ENCODE assay signal across 31 cellular contexts in genomic region chr19:42652021-42652420, GRCh38. TPM values are rescaled to one million over a fixed set of nuclear protein-coding genes. Genes with fewer than 3 reads are reported as not detected.
"Had no signal": no experiment of that assay in that cellular context is flagged by ENCODE, and none has a peak within 500 bp of the region (broad histone marks: within the 10 kb centered on the region; RNA-seq: fewer than 3 reads in every experiment).

No MANE protein-coding gene starts in this region.

- H3K27ac ChIP-seq: stomach, suprapubic skin, testis, thoracic aorta, thyroid gland, tibial artery, tibial nerve, transverse colon, upper lobe of left lung, upper lobe of right lung, uterus, vagina had no signal

- H3K4me3 ChIP-seq: stomach, suprapubic skin, testis, thoracic aorta, thyroid gland, tibial artery, tibial nerve, transverse colon, upper lobe of left lung, upper lobe of right lung, uterus, vagina had no signal

- H3K4me1 Mint-ChIP-seq: stimulated activated effector memory CD8-positive, alpha-beta T cell treated with anti-CD3 and anti-CD28 coated beads, Interleukin-12 subunit alpha, Interleukin-12 subunit beta, amount 100 ng/mL, for 72 hours; stimulated activated memory B cell treated with anti-CD40 and anti-IgM and Interleukin-4, amounts not matched to agents 10 μg/mL and 1 μg/mL and 100 μg/mL, for 72 hours; stimulated activated naive B cell treated with anti-CD40 and anti-IgM and Interleukin-4, amounts not matched to agents 10 μg/mL and 1 μg/mL and 100 μg/mL, for 72 hours; stimulated activated naive CD8-positive, alpha-beta T cell treated with anti-CD3 and anti-CD28 coated beads, Interleukin-15, amount 100 ng/mL, for 72 hours had no signal

- H3K4me1 ChIP-seq: suprapubic skin, testis, thyroid gland, tibial nerve, transverse colon, upper lobe of left lung, upper lobe of right lung, uterus, vagina had no signal

- H3K9me3 ChIP-seq: stomach, suprapubic skin, testis, thoracic aorta, thyroid gland, tibial artery, tibial nerve, transverse colon, upper lobe of left lung, upper lobe of right lung, uterus, vagina had no signal

- H3K27ac Mint-ChIP-seq: stimulated activated memory B cell treated with anti-CD40 and anti-IgM and Interleukin-4, amounts not matched to agents 10 μg/mL and 1 μg/mL and 100 μg/mL, for 72 hours; stimulated activated naive B cell treated with anti-CD40 and anti-IgM and Interleukin-4, amounts not matched to agents 10 μg/mL and 1 μg/mL and 100 μg/mL, for 72 hours; stimulated activated naive CD8-positive, alpha-beta T cell treated with anti-CD3 and anti-CD28 coated beads, Interleukin-15, amount 100 ng/mL, for 72 hours; stimulated activated naive CD8-positive, alpha-beta T cell treated with anti-CD3 and anti-CD28 coated beads, Interleukin-15, Interleukin-2, amounts not matched to agents 100 ng/mL and 50 ng/mL, for 24 hours; type B pancreatic cell had no signal

- DNase-seq: stimulated activated CD4-positive, alpha-beta T cell treated with anti-CD3 and anti-CD28 coated beads, Interleukin-2, amount 100 ng/mL, for 48 hours; stimulated activated CD4-positive, alpha-beta T cell treated with anti-CD3 and anti-CD28 coated beads, Interleukin-4, amount 100 ng/mL, for 1 hour; stimulated activated CD4-positive, alpha-beta T cell treated with anti-CD3 and anti-CD28 coated beads, Interleukin-4, amount 100 ng/mL, for 24 hours; stimulated activated CD4-positive, alpha-beta T cell treated with anti-CD3 and anti-CD28 coated beads, Interleukin-4, amount 100 ng/mL, for 4 hours; stimulated activated CD8-positive, alpha-beta memory T cell treated with anti-CD3 and anti-CD28 coated beads, Interleukin-4, amount 100 ng/mL, for 48 hours; stimulated activated naive B cell treated with anti-CD40 and anti-IgM and Interleukin-4, amounts not matched to agents 10 μg/mL and 1 μg/mL and 100 μg/mL, for 72 hours; stimulated activated naive CD4-positive, alpha-beta T cell; stimulated activated naive CD4-positive, alpha-beta T cell treated with Interleukin-2 at 50 U/mL for 16 hours; stimulated activated naive CD8-positive, alpha-beta T cell treated with anti-CD3 and anti-CD28 coated beads, Interleukin-15, amount 100 ng/mL, for 72 hours; stimulated activated naive CD8-positive, alpha-beta T cell treated with anti-CD3 and anti-CD28 coated beads, Interleukin-15, Interleukin-2, amounts not matched to agents 100 U/mL and 50 U/mL, for 24 hours; stomach; substantia nigra; testis; thyroid gland; tibial artery; transverse colon; trophoblast cell; upper lobe of right lung; uterus had no signal

- H3K36me3 Mint-ChIP-seq: stimulated activated effector memory CD8-positive, alpha-beta T cell treated with anti-CD3 and anti-CD28 coated beads, Interleukin-12 subunit alpha, Interleukin-12 subunit beta, amount 100 ng/mL, for 72 hours; stimulated activated memory B cell treated with anti-CD40 and anti-IgM and Interleukin-4, amounts not matched to agents 10 μg/mL and 1 μg/mL and 100 μg/mL, for 72 hours; stimulated activated naive B cell treated with anti-CD40 and anti-IgM and Interleukin-4, amounts not matched to agents 10 μg/mL and 1 μg/mL and 100 μg/mL, for 72 hours; type B pancreatic cell had no signal

- H3K36me3 ChIP-seq: stomach, suprapubic skin, thoracic aorta, thyroid gland, tibial artery, tibial nerve, transverse colon, upper lobe of left lung, upper lobe of right lung, uterus, vagina had no signal

- H3K4me3 Mint-ChIP-seq: stimulated activated effector memory CD8-positive, alpha-beta T cell treated with anti-CD3 and anti-CD28 coated beads, Interleukin-12 subunit alpha, Interleukin-12 subunit beta, amount 100 ng/mL, for 72 hours; stimulated activated memory B cell treated with anti-CD40 and anti-IgM and Interleukin-4, amounts not matched to agents 10 μg/mL and 1 μg/mL and 100 μg/mL, for 72 hours; stimulated activated naive B cell treated with anti-CD40 and anti-IgM and Interleukin-4, amounts not matched to agents 10 μg/mL and 1 μg/mL and 100 μg/mL, for 72 hours; stimulated activated naive CD8-positive, alpha-beta T cell treated with anti-CD3 and anti-CD28 coated beads, Interleukin-15, amount 100 ng/mL, for 72 hours; stimulated activated naive CD8-positive, alpha-beta T cell treated with anti-CD3 and anti-CD28 coated beads, Interleukin-15, Interleukin-2, amounts not matched to agents 100 ng/mL and 50 ng/mL, for 24 hours; type B pancreatic cell had no signal

- H3K9me3 Mint-ChIP-seq: stimulated activated effector memory CD8-positive, alpha-beta T cell treated with anti-CD3 and anti-CD28 coated beads, Interleukin-12 subunit alpha, Interleukin-12 subunit beta, amount 100 ng/mL, for 72 hours; stimulated activated naive B cell treated with anti-CD40 and anti-IgM and Interleukin-4, amounts not matched to agents 10 μg/mL and 1 μg/mL and 100 μg/mL, for 72 hours; stimulated activated naive CD8-positive, alpha-beta T cell treated with anti-CD3 and anti-CD28 coated beads, Interleukin-15, amount 100 ng/mL, for 72 hours; stimulated activated naive CD8-positive, alpha-beta T cell treated with anti-CD3 and anti-CD28 coated beads, Interleukin-15, Interleukin-2, amounts not matched to agents 100 ng/mL and 50 ng/mL, for 24 hours; type B pancreatic cell had no signal

- ATAC-seq: stimulated activated effector memory CD8-positive, alpha-beta T cell treated with anti-CD3 and anti-CD28 coated beads, Interleukin-12 subunit alpha, Interleukin-12 subunit beta, amount 100 ng/mL, for 72 hours; stimulated activated memory B cell treated with anti-CD40 and anti-IgM and Interleukin-4, amounts not matched to agents 10 μg/mL and 1 μg/mL and 100 μg/mL, for 72 hours; stimulated activated naive B cell treated with anti-CD40 and anti-IgM and Interleukin-4, amounts not matched to agents 10 μg/mL and 1 μg/mL and 100 μg/mL, for 72 hours; stimulated activated naive CD8-positive, alpha-beta T cell treated with anti-CD3 and anti-CD28 coated beads, Interleukin-15, amount 100 ng/mL, for 72 hours; stimulated activated naive CD8-positive, alpha-beta T cell treated with anti-CD3 and anti-CD28 coated beads, Interleukin-15, Interleukin-2, amounts not matched to agents 100 U/mL and 50 U/mL, for 24 hours had no signal

- FAIRE-seq: urothelium cell line had no signal

- H3K27me3 Mint-ChIP-seq: type B pancreatic cell had no signal

- H3K27me3 ChIP-seq: stomach, suprapubic skin, testis, thyroid gland, tibial artery, tibial nerve, upper lobe of left lung, upper lobe of right lung, uterus, vagina had no signal

RNA-seq across cellular contexts. Expression of gene CEACAM8, which starts 57.3 kb away (rescaled TPM):
- total RNA-seq: thoracic aorta, thyroid gland, tibial nerve, upper lobe of right lung, ureter, vagina had no signal
- polyA plus RNA-seq: urinary bladder had no signal
